ENCODE assay signal across 18 cellular contexts in genomic region chr11:47158242-47158641, GRCh38.
"Had no signal": no experiment of that assay in that cellular context is flagged by ENCODE, and none has a peak within 500 bp of the region (broad histone marks: within the 10 kb centered on the region; RNA-seq: fewer than 3 reads in every experiment).

No MANE protein-coding gene starts in this region.

- H3K27ac ChIP-seq: prostate gland, spleen, uterus, WERI-Rb-1 had no signal

- ATAC-seq: left colon, sciatic nerve had no signal

- H3K4me1 ChIP-seq: prostate gland, uterus had no signal

- H3K9me3 ChIP-seq: esophagus squamous epithelium, prostate gland, spleen, uterus had no signal

- H3K27me3 Mint-ChIP-seq: naive B cell had no signal

- H3K4me3 Mint-ChIP-seq: immature natural killer cell, naive B cell had no signal

- H3K4me3 ChIP-seq: esophagus squamous epithelium, lung, prostate gland, spleen, uterus had no signal

- DNase-seq: activated CD4-positive, alpha-beta T cell treated with anti-CD3 and anti-CD28 coated beads for 4 hours; activated CD8-positive, alpha-beta memory T cell treated with anti-CD3 and anti-CD28 coated beads for 24 hours; cerebellar nuclear complex; dermis blood vessel endothelial cell; esophagus squamous epithelium; immature natural killer cell; left colon; midbrain; naive B cell; stimulated activated CD4-positive, alpha-beta T cell treated with anti-CD3 and anti-CD28 coated beads, Interleukin-2, amount 100 ng/mL, for 24 hours; stimulated activated naive CD4-positive, alpha-beta T cell; T-helper 1 cell; uterus; WERI-Rb-1 had no signal

- H3K36me3 ChIP-seq: prostate gland, uterus had no signal

- H3K27me3 ChIP-seq: esophagus squamous epithelium, spleen, uterus had no signal

- H3K36me3 Mint-ChIP-seq: naive B cell had no signal

- H3K9me3 Mint-ChIP-seq: immature natural killer cell, naive B cell had no signal
